1 cellular context compared by ENCODE assay signal in the genomic region with DNA sequence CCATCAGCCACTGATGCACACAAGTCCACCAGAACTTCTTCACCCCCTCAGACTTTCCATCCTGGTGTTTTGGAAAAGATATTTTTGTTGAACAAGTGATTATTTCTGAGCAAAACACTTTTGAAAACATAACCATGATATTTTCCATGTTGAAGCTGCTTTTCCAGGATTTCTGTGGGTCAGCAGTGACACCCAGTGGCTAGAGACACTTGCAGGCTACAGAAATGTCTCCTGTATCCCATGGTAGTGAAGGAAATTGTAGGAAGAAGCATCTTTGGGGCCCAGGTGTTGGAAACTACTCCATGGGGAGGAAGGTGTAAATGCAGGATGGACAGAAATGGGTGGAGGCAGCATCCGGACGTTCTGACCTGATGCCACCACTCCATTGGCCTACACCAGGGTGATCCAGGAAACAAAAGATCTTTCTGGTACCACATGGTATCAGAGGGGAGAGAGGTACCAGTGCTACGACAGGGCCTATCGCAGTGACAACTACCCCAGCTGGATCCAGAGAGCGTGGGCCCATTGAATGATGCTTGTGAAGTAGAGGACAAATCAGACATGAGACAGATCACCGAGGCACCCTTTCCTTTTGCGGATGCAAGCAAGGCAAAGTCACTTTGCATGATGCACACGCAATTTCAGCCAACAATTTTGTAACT.
TF ChIP-seq lines count a peak whose summit lies in the region.

No MANE protein-coding gene starts in this region.

TF ChIP-seq in K562, 482 proteins besides CTCF, POLR2A, EP300 and RAD21 (continued from another document):
- TF ChIP-seq, protein P1, sequence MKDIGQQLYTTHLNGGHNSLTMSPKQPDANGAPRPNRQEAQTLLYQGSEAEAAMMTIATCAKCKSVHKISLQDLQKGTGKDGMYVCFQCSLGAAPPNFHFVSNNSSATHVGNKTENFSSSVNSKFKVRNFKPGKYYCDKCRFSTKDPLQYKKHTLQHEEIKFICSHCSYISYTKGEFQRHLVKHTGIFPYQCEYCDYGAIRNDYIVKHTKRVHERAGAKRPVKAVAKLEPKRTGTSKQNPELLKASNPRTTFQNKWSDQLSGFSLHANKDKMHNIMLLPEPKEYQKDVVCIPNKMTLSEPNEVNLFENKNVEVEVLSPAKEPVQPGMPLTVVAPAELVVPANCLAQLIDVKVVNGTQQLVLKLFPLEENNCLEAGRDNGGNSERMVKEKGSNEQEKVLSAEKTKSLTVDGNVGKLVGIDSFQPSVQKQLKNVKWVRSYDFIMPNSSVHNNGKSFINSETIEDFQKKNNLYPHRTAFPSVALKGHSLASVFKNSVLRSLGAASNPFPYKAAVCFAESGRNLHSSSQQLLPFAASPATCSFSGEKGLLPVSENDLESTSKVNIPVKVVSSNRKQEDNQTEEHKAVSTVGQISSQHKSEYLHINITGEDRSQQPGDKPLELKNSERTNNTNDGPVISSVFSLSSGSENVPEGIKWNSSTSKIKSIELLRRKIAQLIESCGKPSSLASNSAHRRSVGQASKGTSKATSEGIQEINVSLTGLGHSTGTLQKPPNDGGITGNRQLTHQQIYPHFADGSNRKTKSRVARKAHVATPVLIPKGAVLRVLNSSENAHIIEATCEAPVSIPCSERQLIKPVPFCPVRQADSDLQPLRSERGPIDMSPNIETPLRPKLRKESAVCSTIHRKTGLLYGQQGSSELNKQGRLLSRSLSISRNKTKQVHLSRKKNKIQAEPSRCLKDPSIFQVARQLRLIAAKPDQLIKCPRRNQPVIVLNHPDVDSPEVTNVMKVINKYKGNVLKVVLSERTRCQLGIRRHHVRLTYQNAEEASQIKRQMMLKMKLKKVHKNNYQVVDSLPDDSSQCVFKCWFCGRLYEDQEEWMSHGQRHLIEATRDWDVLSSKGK (CRISPR knock-in tag; IDR thresholded peaks at IDR 0.05) = no peak
- TF ChIP-seq, protein P2, sequence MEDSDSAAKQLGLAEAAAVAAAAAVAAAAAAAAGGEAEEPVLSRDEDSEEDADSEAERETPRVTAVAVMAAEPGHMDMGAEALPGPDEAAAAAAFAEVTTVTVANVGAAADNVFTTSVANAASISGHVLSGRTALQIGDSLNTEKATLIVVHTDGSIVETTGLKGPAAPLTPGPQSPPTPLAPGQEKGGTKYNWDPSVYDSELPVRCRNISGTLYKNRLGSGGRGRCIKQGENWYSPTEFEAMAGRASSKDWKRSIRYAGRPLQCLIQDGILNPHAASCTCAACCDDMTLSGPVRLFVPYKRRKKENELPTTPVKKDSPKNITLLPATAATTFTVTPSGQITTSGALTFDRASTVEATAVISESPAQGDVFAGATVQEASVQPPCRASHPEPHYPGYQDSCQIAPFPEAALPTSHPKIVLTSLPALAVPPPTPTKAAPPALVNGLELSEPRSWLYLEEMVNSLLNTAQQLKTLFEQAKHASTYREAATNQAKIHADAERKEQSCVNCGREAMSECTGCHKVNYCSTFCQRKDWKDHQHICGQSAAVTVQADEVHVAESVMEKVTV (CRISPR knock-in tag; IDR thresholded peaks at IDR 0.05) = peak; percentile 23; the same call in 1 of the 2 replicates
- TF ChIP-seq, protein P3, sequence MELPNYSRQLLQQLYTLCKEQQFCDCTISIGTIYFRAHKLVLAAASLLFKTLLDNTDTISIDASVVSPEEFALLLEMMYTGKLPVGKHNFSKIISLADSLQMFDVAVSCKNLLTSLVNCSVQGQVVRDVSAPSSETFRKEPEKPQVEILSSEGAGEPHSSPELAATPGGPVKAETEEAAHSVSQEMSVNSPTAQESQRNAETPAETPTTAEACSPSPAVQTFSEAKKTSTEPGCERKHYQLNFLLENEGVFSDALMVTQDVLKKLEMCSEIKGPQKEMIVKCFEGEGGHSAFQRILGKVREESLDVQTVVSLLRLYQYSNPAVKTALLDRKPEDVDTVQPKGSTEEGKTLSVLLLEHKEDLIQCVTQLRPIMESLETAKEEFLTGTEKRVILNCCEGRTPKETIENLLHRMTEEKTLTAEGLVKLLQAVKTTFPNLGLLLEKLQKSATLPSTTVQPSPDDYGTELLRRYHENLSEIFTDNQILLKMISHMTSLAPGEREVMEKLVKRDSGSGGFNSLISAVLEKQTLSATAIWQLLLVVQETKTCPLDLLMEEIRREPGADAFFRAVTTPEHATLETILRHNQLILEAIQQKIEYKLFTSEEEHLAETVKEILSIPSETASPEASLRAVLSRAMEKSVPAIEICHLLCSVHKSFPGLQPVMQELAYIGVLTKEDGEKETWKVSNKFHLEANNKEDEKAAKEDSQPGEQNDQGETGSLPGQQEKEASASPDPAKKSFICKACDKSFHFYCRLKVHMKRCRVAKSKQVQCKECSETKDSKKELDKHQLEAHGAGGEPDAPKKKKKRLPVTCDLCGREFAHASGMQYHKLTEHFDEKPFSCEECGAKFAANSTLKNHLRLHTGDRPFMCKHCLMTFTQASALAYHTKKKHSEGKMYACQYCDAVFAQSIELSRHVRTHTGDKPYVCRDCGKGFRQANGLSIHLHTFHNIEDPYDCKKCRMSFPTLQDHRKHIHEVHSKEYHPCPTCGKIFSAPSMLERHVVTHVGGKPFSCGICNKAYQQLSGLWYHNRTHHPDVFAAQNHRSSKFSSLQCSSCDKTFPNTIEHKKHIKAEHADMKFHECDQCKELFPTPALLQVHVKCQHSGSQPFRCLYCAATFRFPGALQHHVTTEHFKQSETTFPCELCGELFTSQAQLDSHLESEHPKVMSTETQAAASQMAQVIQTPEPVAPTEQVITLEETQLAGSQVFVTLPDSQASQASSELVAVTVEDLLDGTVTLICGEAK (IDR thresholded peaks at IDR 0.05) = no peak
- TF ChIP-seq, protein P3 (CRISPR knock-in tag; IDR thresholded peaks at IDR 0.05) = no peak
- TF ChIP-seq STAG1 (CRISPR knock-in tag; IDR thresholded peaks at IDR 0.05; ENCODE audit: borderline replicate concordance) (peak; percentile 17; the same call in 1 of the 2 replicates), IRF2 (CRISPR knock-in tag; IDR thresholded peaks at IDR 0.05) (no peak), ZNF239 (CRISPR knock-in tag; IDR thresholded peaks at IDR 0.05) (no peak), SMC3 (conservative IDR thresholded peaks at IDR 0.05; ENCODE audit: insufficient read depth, low read depth, low read length) (peak; percentile 45), ZNF699 (CRISPR knock-in tag; IDR thresholded peaks at IDR 0.05; ENCODE audit: insufficient replicate concordance) (no peak), ZBED1 (IDR thresholded peaks at IDR 0.05) (no peak)
- TF ChIP-seq, protein P4, sequence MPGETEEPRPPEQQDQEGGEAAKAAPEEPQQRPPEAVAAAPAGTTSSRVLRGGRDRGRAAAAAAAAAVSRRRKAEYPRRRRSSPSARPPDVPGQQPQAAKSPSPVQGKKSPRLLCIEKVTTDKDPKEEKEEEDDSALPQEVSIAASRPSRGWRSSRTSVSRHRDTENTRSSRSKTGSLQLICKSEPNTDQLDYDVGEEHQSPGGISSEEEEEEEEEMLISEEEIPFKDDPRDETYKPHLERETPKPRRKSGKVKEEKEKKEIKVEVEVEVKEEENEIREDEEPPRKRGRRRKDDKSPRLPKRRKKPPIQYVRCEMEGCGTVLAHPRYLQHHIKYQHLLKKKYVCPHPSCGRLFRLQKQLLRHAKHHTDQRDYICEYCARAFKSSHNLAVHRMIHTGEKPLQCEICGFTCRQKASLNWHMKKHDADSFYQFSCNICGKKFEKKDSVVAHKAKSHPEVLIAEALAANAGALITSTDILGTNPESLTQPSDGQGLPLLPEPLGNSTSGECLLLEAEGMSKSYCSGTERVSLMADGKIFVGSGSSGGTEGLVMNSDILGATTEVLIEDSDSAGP (CRISPR knock-in tag; IDR thresholded peaks at IDR 0.05) = no peak
- TF ChIP-seq, protein P5, sequence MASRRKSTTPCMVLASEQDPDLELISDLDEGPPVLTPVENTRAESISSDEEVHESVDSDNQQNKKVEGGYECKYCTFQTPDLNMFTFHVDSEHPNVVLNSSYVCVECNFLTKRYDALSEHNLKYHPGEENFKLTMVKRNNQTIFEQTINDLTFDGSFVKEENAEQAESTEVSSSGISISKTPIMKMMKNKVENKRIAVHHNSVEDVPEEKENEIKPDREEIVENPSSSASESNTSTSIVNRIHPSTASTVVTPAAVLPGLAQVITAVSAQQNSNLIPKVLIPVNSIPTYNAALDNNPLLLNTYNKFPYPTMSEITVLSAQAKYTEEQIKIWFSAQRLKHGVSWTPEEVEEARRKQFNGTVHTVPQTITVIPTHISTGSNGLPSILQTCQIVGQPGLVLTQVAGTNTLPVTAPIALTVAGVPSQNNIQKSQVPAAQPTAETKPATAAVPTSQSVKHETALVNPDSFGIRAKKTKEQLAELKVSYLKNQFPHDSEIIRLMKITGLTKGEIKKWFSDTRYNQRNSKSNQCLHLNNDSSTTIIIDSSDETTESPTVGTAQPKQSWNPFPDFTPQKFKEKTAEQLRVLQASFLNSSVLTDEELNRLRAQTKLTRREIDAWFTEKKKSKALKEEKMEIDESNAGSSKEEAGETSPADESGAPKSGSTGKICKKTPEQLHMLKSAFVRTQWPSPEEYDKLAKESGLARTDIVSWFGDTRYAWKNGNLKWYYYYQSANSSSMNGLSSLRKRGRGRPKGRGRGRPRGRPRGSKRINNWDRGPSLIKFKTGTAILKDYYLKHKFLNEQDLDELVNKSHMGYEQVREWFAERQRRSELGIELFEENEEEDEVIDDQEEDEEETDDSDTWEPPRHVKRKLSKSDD (conservative IDR thresholded peaks at IDR 0.05; ENCODE audit: low read length) = no peak
